Comparison of ENCODE assay signal across 4 cellular contexts in genomic region chr15:43198556-43198955, GRCh38. TPM values are rescaled to one million over a fixed set of nuclear protein-coding genes. Genes with fewer than 3 reads are reported as not detected.
"Had no signal": no experiment of that assay in that cellular context is flagged by ENCODE, and none has a peak within 500 bp of the region (broad histone marks: within the 10 kb centered on the region; RNA-seq: fewer than 3 reads in every experiment).

No MANE protein-coding gene starts in this region.

RNA-seq across cellular contexts. Expression of gene EPB42, which starts 22.3 kb away (rescaled TPM):
- total RNA-seq: LHCN-M2, M059J, MCF 10A, NCI-H460 had no signal
